Comparison of ENCODE assay signal across 25 cellular contexts in the genomic region with DNA sequence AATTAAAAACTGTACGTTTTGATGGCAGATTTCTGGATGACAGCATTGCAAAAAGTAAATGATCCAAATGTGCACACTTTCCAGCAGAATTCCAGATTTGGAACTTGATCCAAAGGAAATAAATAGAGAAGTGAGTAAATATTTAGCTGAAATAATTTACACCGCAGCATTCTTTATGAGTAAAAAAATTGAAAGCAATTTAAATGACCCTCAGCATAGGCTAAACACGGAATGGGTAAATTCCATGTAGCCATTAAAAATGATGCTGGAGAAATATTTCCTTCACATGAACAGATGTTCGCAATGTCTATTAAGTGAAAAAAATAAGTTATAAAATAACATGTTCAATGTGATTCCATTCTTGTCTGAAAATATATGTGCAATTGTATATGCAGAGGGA.
"Had no signal": no experiment of that assay in that cellular context is flagged by ENCODE, and none has a peak within 500 bp of the region (broad histone marks: within the 10 kb centered on the region; RNA-seq: fewer than 3 reads in every experiment).

No MANE protein-coding gene starts in this region.

- DNase-seq: natural killer cell; occipital lobe; ovary; posterior cingulate gyrus; psoas muscle; right cardiac atrium; spleen; stimulated activated CD4-positive, alpha-beta T cell treated with anti-CD3 and anti-CD28 coated beads, Interleukin-12 subunit alpha, Interleukin-12 subunit beta, amount 100 ng/mL, for 4 hours; stimulated activated CD4-positive, alpha-beta T cell treated with anti-CD3 and anti-CD28 coated beads, Interleukin-1b, Interleukin-23, amount 100 ng/mL, for 48 hours; stimulated activated CD4-positive, alpha-beta T cell treated with anti-CD3 and anti-CD28 coated beads, Interleukin-4, amount 100 ng/mL, for 1 hour; stimulated activated CD4-positive, alpha-beta T cell treated with anti-CD3 and anti-CD28 coated beads, Interleukin-4, amount 100 ng/mL, for 4 hours; stimulated activated CD8-positive, alpha-beta memory T cell treated with anti-CD3 and anti-CD28 coated beads, Interleukin-4, amount 100 ng/mL, for 48 hours; stimulated activated naive CD4-positive, alpha-beta T cell; stimulated activated naive CD8-positive, alpha-beta T cell treated with anti-CD3 and anti-CD28 coated beads, Interleukin-15, amount 100 ng/mL, for 72 hours; stimulated activated naive CD8-positive, alpha-beta T cell treated with anti-CD3 and anti-CD28 coated beads, Interleukin-15, Interleukin-2, amounts not matched to agents 100 U/mL and 50 U/mL, for 24 hours; substantia nigra; testis; tibial artery; transverse colon; upper lobe of right lung; uterus had no signal

- H3K4me3 ChIP-seq: neural progenitor cell, ovary, psoas muscle, skin epidermis, smooth muscle cell, spleen, suprapubic skin, testis, tibial artery, transverse colon, upper lobe of right lung, uterus had no signal
